ENCODE assay signal across 8 cellular contexts in genomic region chr17:42378597-42379594, GRCh38. TPM values are rescaled to one million over a fixed set of nuclear protein-coding genes. Genes with fewer than 3 reads are reported as not detected.
A peak's percentile ranks its signal among the peaks of the same experiment; 100 is the strongest.
DNase-seq lines count a peak whose midpoint lies in the region; ATAC-seq, FAIRE-seq and TF ChIP-seq lines count a peak whose summit lies in the region.

No MANE protein-coding gene starts in this region.

- no peak overlapping the region for H3K9ac ChIP-seq in mesendoderm (ENCODE audit: low read length)

- in situ Hi-C loops in brain microvascular endothelial cell (cut with HindIII; ENCODE audit: low pct_ligation_motif_present, low sequenced_read_pairs) = no loop called here

- DNase-seq in DMS153 (lab: John Stamatoyannopoulos, UW) (peak; percentile 11), NB4 (ENCODE audit: low read depth) (no peak), mesendoderm (no peak), brain microvascular endothelial cell (no peak), RCC 7860 (ENCODE audit: low spot score) (no peak)

- no peak overlapping the region for H2BK5ac ChIP-seq in mesendoderm (ENCODE audit: low read length)

- ATAC-seq in HG03025 (IDR thresholded peaks at IDR 0.05; ENCODE audit: low FRiP score, unreplicated experiment) (no peak), GM21367 (IDR thresholded peaks at IDR 0.05; ENCODE audit: unreplicated experiment) (no peak)

- peaks cover 1% of the 10 kb centered on the region for H3K79me1 ChIP-seq in mesendoderm (ENCODE audit: low read length)

- H3K36me3 ChIP-seq in mesendoderm (ENCODE audit: control insufficient read depth, insufficient read depth, low read length) = no peaks in the 10 kb centered on the region
- H3K36me3 ChIP-seq in brain microvascular endothelial cell (replicated peaks) = peaks cover 3% of the 10 kb centered on the region

- TF ChIP-seq CTCF in NB4 (IDR thresholded peaks at IDR 0.05; ENCODE audit: low read depth, low read length) (no peak), brain microvascular endothelial cell (IDR thresholded peaks at IDR 0.05; ENCODE audit: low read depth, low read length, missing control alignments) (no peak)

- H3K56ac ChIP-seq in mesendoderm (ENCODE audit: low read length) = peak overlapping the region; percentile 26

- H3K4me3 ChIP-seq in NB4 (ENCODE audit: low read depth, low read length) = peak overlapping the region; percentile 28
- H3K4me3 ChIP-seq in mesendoderm (ENCODE audit: low read length) = no peak overlapping the region
- no peak overlapping the region for H3K4me3 ChIP-seq in brain microvascular endothelial cell (ENCODE audit: low read depth, low read length)

- no peak overlapping the region for H4K5ac ChIP-seq in mesendoderm (ENCODE audit: low read length)

- no peak overlapping the region for H2BK120ac ChIP-seq in mesendoderm (ENCODE audit: low read depth, low read length)

- H3K4me2 ChIP-seq in mesendoderm (ENCODE audit: low read length) = no peak overlapping the region

- TF ChIP-seq POLR2A in NB4 (IDR thresholded peaks at IDR 0.05; ENCODE audit: extremely low read depth, insufficient read length) = no peak

- peaks cover 3% of the 10 kb centered on the region for H3K4me1 ChIP-seq in mesendoderm (ENCODE audit: control insufficient read depth, low read depth, low read length)

- no peak for FAIRE-seq in RCC 7860 (lab: Jason Lieb, UNC)

- no peak overlapping the region for H2BK15ac ChIP-seq in mesendoderm (replicated peaks; ENCODE audit: low read depth)

- peak overlapping the region; percentile 41 for H3K27ac ChIP-seq in cingulate gyrus (ENCODE audit: low read depth, low read length)
- no peak overlapping the region for H3K27ac ChIP-seq in mesendoderm (ENCODE audit: low read depth, low read length)
- H3K27ac ChIP-seq in brain microvascular endothelial cell = no peak overlapping the region

- no CpG with 5 or more reads among the region's 10 CpGs for WGBS in mesendoderm (ENCODE audit: extremely low coverage, insufficient coverage, low lambda C conversion rate)

- no peak overlapping the region for H3K23ac ChIP-seq in mesendoderm (ENCODE audit: low read length)

- no peak overlapping the region for H4K8ac ChIP-seq in mesendoderm (ENCODE audit: low read depth, low read length)

- no peak overlapping the region for H2AK5ac ChIP-seq in mesendoderm (ENCODE audit: low read length)

- no peak overlapping the region for H3K18ac ChIP-seq in mesendoderm (ENCODE audit: low read length)

- H3K79me2 ChIP-seq in mesendoderm (ENCODE audit: control insufficient read depth, insufficient read depth, low read length) = peaks cover 26% of the 10 kb centered on the region

- H3K27me3 ChIP-seq in mesendoderm (ENCODE audit: insufficient read depth, low read length, poor library complexity) (no peaks in the 10 kb centered on the region), brain microvascular endothelial cell (replicated peaks) (no peaks in the 10 kb centered on the region)

- H3K4ac ChIP-seq in mesendoderm (ENCODE audit: low read depth, low read length) = no peak overlapping the region

RNA-seq across cellular contexts. Expression of gene STAT3, which starts 9.3 kb away (rescaled TPM):
- polyA plus RNA-seq in mesendoderm (2013, experiment 1 of 2) = 42.3 TPM
- polyA plus RNA-seq in mesendoderm (2013, experiment 2 of 2) = 41.8 TPM

RNA-seq across cellular contexts. Expression of gene CAVIN1, which starts 44.2 kb away (rescaled TPM):
- 18.0 TPM for polyA plus RNA-seq in mesendoderm (2013, experiment 1 of 2)
- polyA plus RNA-seq in mesendoderm (2013, experiment 2 of 2) = 19.6 TPM
